In genomic region chr4:105674011-105674410, GRCh38 we compare ENCODE assay signal across 29 cellular contexts.
"Had no signal": no experiment of that assay in that cellular context is flagged by ENCODE, and none has a peak within 500 bp of the region (broad histone marks: within the 10 kb centered on the region; RNA-seq: fewer than 3 reads in every experiment).

No MANE protein-coding gene starts in this region.

- H3K27ac ChIP-seq: left lung, lower lobe of right lung, neural progenitor cell, neutrophil, parathyroid adenoma, psoas muscle, right atrium auricular region, right lobe of liver, skin epidermis, stomach, testis, thyroid gland, transverse colon, upper lobe of left lung, vagina had no signal

- H3K4me1 ChIP-seq: left lung, lower lobe of right lung, neural progenitor cell, parathyroid adenoma, psoas muscle, right atrium auricular region, right lobe of liver, testis, upper lobe of left lung, vagina had no signal

- H3K4me1 Mint-ChIP-seq: mesothelial cell of epicardium; naive B cell; natural killer cell; nephron progenitor cell; neural progenitor cell; stimulated activated naive B cell treated with anti-CD40 and anti-IgM and Interleukin-4, amounts not matched to agents 10 μg/mL and 1 μg/mL and 100 μg/mL, for 72 hours had no signal

- H3K9me3 ChIP-seq: left lung, lower lobe of right lung, neutrophil, psoas muscle, right atrium auricular region, right lobe of liver, stomach, testis, thyroid gland, transverse colon, upper lobe of left lung, vagina had no signal

- H3K27ac Mint-ChIP-seq: mesothelial cell of epicardium; natural killer cell; nephron progenitor cell; neural progenitor cell; stimulated activated naive B cell treated with anti-CD40 and anti-IgM and Interleukin-4, amounts not matched to agents 10 μg/mL and 1 μg/mL and 100 μg/mL, for 72 hours had no signal

- ATAC-seq: left cardiac atrium; left lung; lower lobe of right lung; natural killer cell; psoas muscle; right lobe of liver; stimulated activated naive B cell treated with anti-CD40 and anti-IgM and Interleukin-4, amounts not matched to agents 10 μg/mL and 1 μg/mL and 100 μg/mL, for 72 hours; stimulated activated naive CD8-positive, alpha-beta T cell treated with anti-CD3 and anti-CD28 coated beads, Interleukin-15, Interleukin-2, amounts not matched to agents 100 U/mL and 50 U/mL, for 24 hours had no signal

- H3K9ac ChIP-seq: neural progenitor cell, parathyroid adenoma had no signal

- H3K4me3 Mint-ChIP-seq: mesothelial cell of epicardium; naive B cell; natural killer cell; nephron progenitor cell; neural progenitor cell; stimulated activated naive B cell treated with anti-CD40 and anti-IgM and Interleukin-4, amounts not matched to agents 10 μg/mL and 1 μg/mL and 100 μg/mL, for 72 hours had no signal

- H2AFZ ChIP-seq: neural progenitor cell, parathyroid adenoma had no signal

- H3K4me2 ChIP-seq: neural progenitor cell had no signal

- H3K9me3 Mint-ChIP-seq: mesothelial cell of epicardium; naive B cell; natural killer cell; nephron progenitor cell; neural progenitor cell; stimulated activated naive B cell treated with anti-CD40 and anti-IgM and Interleukin-4, amounts not matched to agents 10 μg/mL and 1 μg/mL and 100 μg/mL, for 72 hours had no signal

- H3K36me3 Mint-ChIP-seq: mesothelial cell of epicardium; naive B cell; natural killer cell; neural progenitor cell; stimulated activated naive B cell treated with anti-CD40 and anti-IgM and Interleukin-4, amounts not matched to agents 10 μg/mL and 1 μg/mL and 100 μg/mL, for 72 hours had no signal

- H3K36me3 ChIP-seq: left lung, lower lobe of right lung, neural progenitor cell, neutrophil, right atrium auricular region, right lobe of liver, stomach, thyroid gland, transverse colon, upper lobe of left lung, vagina had no signal

- H3K4me3 ChIP-seq: left lung, lower lobe of right lung, neural progenitor cell, psoas muscle, right atrium auricular region, right lobe of liver, skin epidermis, stomach, testis, thyroid gland, transverse colon, upper lobe of left lung, vagina had no signal

- H3K79me2 ChIP-seq: parathyroid adenoma had no signal

- H3K27me3 ChIP-seq: left lung, neural progenitor cell, neutrophil, right atrium auricular region, right lobe of liver, stomach, testis, thyroid gland, transverse colon, upper lobe of left lung, vagina had no signal

- DNase-seq: kidney glomerular epithelial cell; left cardiac atrium; left lung; lower lobe of right lung; mesendoderm; naive B cell; natural killer cell; nephron progenitor cell; occipital lobe; psoas muscle; right lobe of liver; stimulated activated CD4-positive, alpha-beta T cell treated with anti-CD3 and anti-CD28 coated beads, Interleukin-12 subunit alpha, Interleukin-12 subunit beta, amount 100 ng/mL, for 4 hours; stimulated activated CD4-positive, alpha-beta T cell treated with anti-CD3 and anti-CD28 coated beads, Interleukin-15, amount 100 ng/mL, for 24 hours; stimulated activated CD4-positive, alpha-beta T cell treated with anti-CD3 and anti-CD28 coated beads, Interleukin-2, amount 100 ng/mL, for 24 hours; stimulated activated CD4-positive, alpha-beta T cell treated with anti-CD3 and anti-CD28 coated beads, Interleukin-4, amount 100 ng/mL, for 1 hour; stimulated activated naive B cell treated with anti-CD40 and anti-IgM and Interleukin-4, amounts not matched to agents 10 μg/mL and 1 μg/mL and 100 μg/mL, for 72 hours; stimulated activated naive CD8-positive, alpha-beta T cell treated with anti-CD3 and anti-CD28 coated beads, Interleukin-15, Interleukin-2, amounts not matched to agents 100 U/mL and 50 U/mL, for 24 hours; stomach; testis; thyroid gland; transverse colon; upper lobe of left lung had no signal
